ENCODE assay signal across 23 cellular contexts in the genomic region with DNA sequence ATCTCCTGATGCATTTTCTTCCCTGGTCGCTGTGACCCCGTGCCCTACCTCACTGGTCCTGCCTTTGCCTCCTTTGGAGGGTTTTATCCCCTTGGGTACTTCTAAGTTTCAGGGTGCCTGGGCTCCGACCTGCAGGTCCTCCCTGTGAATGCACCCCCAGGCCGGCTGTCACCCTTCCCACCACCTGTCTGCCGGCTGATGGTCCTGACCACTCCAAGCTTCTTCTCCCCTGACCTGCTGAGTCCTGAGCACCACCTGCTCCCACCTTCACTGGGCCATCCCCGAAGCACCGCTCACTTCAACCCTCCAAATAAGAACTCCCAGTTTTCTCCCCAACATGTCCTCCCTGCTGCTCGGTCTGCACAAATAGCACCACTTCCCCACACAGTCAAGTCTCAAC. TPM values are rescaled to one million over a fixed set of nuclear protein-coding genes. Genes with fewer than 3 reads are reported as not detected.
"Had no signal": no experiment of that assay in that cellular context is flagged by ENCODE, and none has a peak within 500 bp of the region (broad histone marks: within the 10 kb centered on the region; RNA-seq: fewer than 3 reads in every experiment).

No MANE protein-coding gene starts in this region.

- H3K9me3 ChIP-seq: breast epithelium, colonic mucosa, esophagus muscularis mucosa, ovary, prostate gland had no signal

- H3K4me3 ChIP-seq: breast epithelium, colonic mucosa, esophagus muscularis mucosa, ovary, prostate gland had no signal

- H3K27ac Mint-ChIP-seq: activated B cell treated with CpG ODN at 0.5 μM for 24 hours; activated CD4-positive, alpha-beta T cell treated with anti-CD3 and anti-CD28 coated beads for 36 hours; activated naive CD8-positive, alpha-beta T cell treated with anti-CD3 and anti-CD28 coated beads, Interleukin-2, amount 10 ng/mL, durations not matched to agents 7 days and 5 days; activated T-helper 2 cell treated with anti-CD3 and anti-CD28 coated beads, Interferon-gamma antibody, Interleukin-2, Interleukin-4, amounts not matched to agents 10 μg/mL and 5 μg/mL and 100 μg/mL, durations not matched to agents 14 hours and 24 hours and 36 hours; T-helper 1 cell treated with Interleukin-12 subunit alpha and Interleukin-12 subunit beta and Interleukin-4 antibody, amounts not matched to agents 30 μg/mL and 1 μg/mL, for 36 hours had no signal

- H3K27ac ChIP-seq: breast epithelium, colonic mucosa, esophagus muscularis mucosa, ovary, prostate gland had no signal

- H3K27me3 ChIP-seq: breast epithelium, colonic mucosa, esophagus muscularis mucosa, ovary had no signal

- H3K4me3 Mint-ChIP-seq: activated B cell treated with CpG ODN at 0.5 μM for 24 hours; activated CD4-positive, alpha-beta T cell treated with anti-CD3 and anti-CD28 coated beads for 36 hours; activated naive CD8-positive, alpha-beta T cell treated with anti-CD3 and anti-CD28 coated beads, Interleukin-2, amount 10 ng/mL, durations not matched to agents 7 days and 5 days; activated T-cell treated with anti-CD3 and anti-CD28 coated beads, Interleukin-2, amount 50 U/mL, for 4 hours; central memory CD8-positive, alpha-beta T cell; naive thymus-derived CD4-positive, alpha-beta T cell; T-helper 1 cell treated with Interleukin-12 subunit alpha and Interleukin-12 subunit beta and Interleukin-4 antibody, amounts not matched to agents 30 μg/mL and 1 μg/mL, for 36 hours had no signal

- ATAC-seq: activated CD4-positive, alpha-beta T cell treated with anti-CD3 and anti-CD28 coated beads for 36 hours; activated T-cell treated with anti-CD3 and anti-CD28 coated beads, Interleukin-2, amount 50 U/mL, for 4 hours; naive thymus-derived CD4-positive, alpha-beta T cell; stimulated activated naive CD8-positive, alpha-beta T cell treated with anti-CD3 and anti-CD28 coated beads, Interleukin-15, Interleukin-2, amounts not matched to agents 100 U/mL and 50 U/mL, for 24 hours had no signal

- H3K4me1 Mint-ChIP-seq: activated CD4-positive, alpha-beta T cell treated with anti-CD3 and anti-CD28 coated beads for 36 hours; activated naive CD8-positive, alpha-beta T cell treated with anti-CD3 and anti-CD28 coated beads, Interleukin-2, amount 10 ng/mL, durations not matched to agents 7 days and 5 days; central memory CD8-positive, alpha-beta T cell had no signal

- H3K36me3 ChIP-seq: breast epithelium, colonic mucosa, esophagus muscularis mucosa, ovary, prostate gland had no signal

- H3K4me1 ChIP-seq: colonic mucosa, prostate gland had no signal

- H3K27me3 Mint-ChIP-seq: activated B cell treated with CpG ODN at 0.5 μM for 24 hours; activated CD4-positive, alpha-beta T cell treated with anti-CD3 and anti-CD28 coated beads for 36 hours; activated naive CD8-positive, alpha-beta T cell treated with anti-CD3 and anti-CD28 coated beads, Interleukin-2, amount 10 ng/mL, durations not matched to agents 7 days and 5 days; central memory CD8-positive, alpha-beta T cell; naive thymus-derived CD4-positive, alpha-beta T cell had no signal

- H3K36me3 Mint-ChIP-seq: activated naive CD8-positive, alpha-beta T cell treated with anti-CD3 and anti-CD28 coated beads, Interleukin-2, amount 10 ng/mL, durations not matched to agents 7 days and 5 days; naive thymus-derived CD4-positive, alpha-beta T cell had no signal

- H3K9me3 Mint-ChIP-seq: activated B cell treated with CpG ODN at 0.5 μM for 24 hours; activated T-helper 2 cell treated with anti-CD3 and anti-CD28 coated beads, Interferon-gamma antibody, Interleukin-2, Interleukin-4, amounts not matched to agents 10 μg/mL and 5 μg/mL and 100 μg/mL, durations not matched to agents 14 hours and 24 hours and 36 hours; central memory CD8-positive, alpha-beta T cell; T-helper 1 cell treated with Interleukin-12 subunit alpha and Interleukin-12 subunit beta and Interleukin-4 antibody, amounts not matched to agents 30 μg/mL and 1 μg/mL, for 36 hours had no signal

- DNase-seq: activated B cell treated with CpG ODN at 0.5 μM for 24 hours; activated CD4-positive, alpha-beta T cell treated with anti-CD3 and anti-CD28 coated beads for 36 hours; activated CD4-positive, alpha-beta T cell treated with anti-CD3 and anti-CD28 coated beads, Interleukin-2, amount 50 U/mL, for 4 hours; activated CD8-positive, alpha-beta memory T cell treated with anti-CD3 and anti-CD28 coated beads for 24 hours; activated CD8-positive, alpha-beta memory T cell treated with anti-CD3 and anti-CD28 coated beads, Interleukin-2, amount 50 U/mL, for 4 hours; activated naive CD4-positive, alpha-beta T cell treated with Interleukin-2 at 50 U/mL for 16 hours; activated naive CD8-positive, alpha-beta T cell treated with anti-CD3 and anti-CD28 coated beads, Interleukin-2, amount 10 ng/mL, durations not matched to agents 7 days and 5 days; activated T-cell treated with anti-CD3 and anti-CD28 coated beads, Interleukin-2, amount 50 U/mL, for 4 hours; amniotic stem cell; colonic mucosa; hippocampal formation; mesendoderm; naive thymus-derived CD4-positive, alpha-beta T cell; ovary; stimulated activated CD4-positive, alpha-beta T cell treated with anti-CD3 and anti-CD28 coated beads, Interleukin-4, amount 100 ng/mL, for 1 hour; stimulated activated naive CD8-positive, alpha-beta T cell treated with anti-CD3 and anti-CD28 coated beads, Interleukin-15, Interleukin-2, amounts not matched to agents 100 U/mL and 50 U/mL, for 24 hours; T1000 had no signal

RNA-seq across cellular contexts. Expression of a gene that starts 33.4 kb away (rescaled TPM):
- polyA plus RNA-seq: naive thymus-derived CD4-positive, alpha-beta T cell had no signal
